ENCODE assay signal across 28 cellular contexts in genomic region chr7:83036721-83037380, GRCh38.
"Had no signal": no experiment of that assay in that cellular context is flagged by ENCODE, and none has a peak within 500 bp of the region (broad histone marks: within the 10 kb centered on the region; RNA-seq: fewer than 3 reads in every experiment).

No MANE protein-coding gene starts in this region.

- H3K27ac ChIP-seq: esophagus squamous epithelium, ovary, psoas muscle, right atrium auricular region, stomach, thyroid gland, upper lobe of right lung had no signal

- DNase-seq: activated CD4-positive, alpha-beta memory T cell treated with anti-CD3 and anti-CD28 coated beads for 36 hours; activated CD4-positive, alpha-beta T cell treated with anti-CD3 and anti-CD28 coated beads, Interleukin-2, amount 10 ng/mL, durations not matched to agents 24 days and 14 days; activated CD4-positive, CD25-positive, alpha-beta regulatory T cell treated with anti-CD3 and anti-CD28 coated beads, Interleukin-2, amount 50 U/mL, for 72 hours; activated CD8-positive, alpha-beta memory T cell treated with anti-CD3 and anti-CD28 coated beads, Interleukin-2, amount 50 U/mL, for 4 hours; activated gamma-delta T cell; activated naive CD4-positive, alpha-beta T cell treated with anti-CD3 and anti-CD28 coated beads, Interleukin-2, amount 10 ng/mL, durations not matched to agents 7 days and 5 days; activated T-cell treated with anti-CD3 and anti-CD28 coated beads, Interleukin-2, amount 50 U/mL, for 1 hour; amniotic stem cell; caudate nucleus; cortex of kidney; endodermal cell; esophagus squamous epithelium; foreskin melanocyte; left colon; midbrain; naive thymus-derived CD4-positive, alpha-beta T cell; ovary; psoas muscle; stimulated activated CD4-positive, alpha-beta T cell treated with anti-CD3 and anti-CD28 coated beads, Interleukin-15, amount 100 ng/mL, for 24 hours; stimulated activated CD4-positive, alpha-beta T cell treated with anti-CD3 and anti-CD28 coated beads, Interleukin-2, amount 100 ng/mL, for 24 hours; stimulated activated naive B cell treated with anti-CD40 and anti-IgM and Interleukin-4, amounts not matched to agents 10 μg/mL and 1 μg/mL and 100 μg/mL, for 72 hours; stomach; T-helper 9 cell; thyroid gland; upper lobe of right lung had no signal

- H3K4me1 ChIP-seq: esophagus squamous epithelium, psoas muscle, right atrium auricular region, stomach, thyroid gland, upper lobe of right lung had no signal

- H3K4me3 ChIP-seq: esophagus squamous epithelium, ovary, psoas muscle, right atrium auricular region, stomach, thyroid gland, upper lobe of right lung had no signal

- H3K27me3 ChIP-seq: esophagus squamous epithelium, ovary, right atrium auricular region, stomach, thyroid gland, upper lobe of right lung had no signal

- ATAC-seq: left colon; naive thymus-derived CD4-positive, alpha-beta T cell; psoas muscle; stimulated activated naive B cell treated with anti-CD40 and anti-IgM and Interleukin-4, amounts not matched to agents 10 μg/mL and 1 μg/mL and 100 μg/mL, for 72 hours; upper lobe of right lung had no signal

- H3K9me3 ChIP-seq: esophagus squamous epithelium, ovary, psoas muscle, right atrium auricular region, stomach, thyroid gland, upper lobe of right lung had no signal

- H3K36me3 ChIP-seq: esophagus squamous epithelium, ovary, right atrium auricular region, stomach, thyroid gland, upper lobe of right lung had no signal

- FAIRE-seq: astrocyte, keratinocyte had no signal
